ENCODE assay signal across 8 cellular contexts in genomic region chr17:57927048-57927723, GRCh38. TPM values are rescaled to one million over a fixed set of nuclear protein-coding genes. Genes with fewer than 3 reads are reported as not detected.
DNase-seq lines count a peak whose midpoint lies in the region; TF ChIP-seq lines count a peak whose summit lies in the region.

No MANE protein-coding gene starts in this region.

- H3K36me3 Mint-ChIP-seq in endodermal cell (ENCODE audit: low read depth) (peaks cover 2% of the 10 kb centered on the region), nephron progenitor cell (ENCODE audit: low read depth) (peaks cover 4% of the 10 kb centered on the region)
- H3K36me3 Mint-ChIP-seq in activated CD4-positive, alpha-beta memory T cell treated with anti-CD3 and anti-CD28 coated beads for 36 hours = no peaks in the 10 kb centered on the region

- H3K4me3 Mint-ChIP-seq in endodermal cell (peak overlapping the region; percentile 34), nephron progenitor cell (peak overlapping the region; percentile 55)
- no peak overlapping the region for H3K4me3 Mint-ChIP-seq in activated CD4-positive, alpha-beta memory T cell treated with anti-CD3 and anti-CD28 coated beads for 36 hours

- H3K27ac Mint-ChIP-seq in endodermal cell (peak overlapping the region; percentile 87), nephron progenitor cell (peak overlapping the region; percentile 83)
- H3K27ac Mint-ChIP-seq in activated CD4-positive, alpha-beta memory T cell treated with anti-CD3 and anti-CD28 coated beads for 36 hours = no peak overlapping the region

- H3K9me3 Mint-ChIP-seq in endodermal cell (no peaks in the 10 kb centered on the region), nephron progenitor cell (no peaks in the 10 kb centered on the region)
- H3K9me3 Mint-ChIP-seq in activated CD4-positive, alpha-beta memory T cell treated with anti-CD3 and anti-CD28 coated beads for 36 hours = no peaks in the 10 kb centered on the region

- POLR2A ChIA-PET in activated CD4-positive, alpha-beta memory T cell treated with anti-CD3 and anti-CD28 coated beads for 36 hours (lab: Charles Lee) = no interaction called here

- intact Hi-C loops in activated CD4-positive, alpha-beta memory T cell treated with anti-CD3 and anti-CD28 coated beads for 36 hours (cut with micrococcal nuclease) = no loop called here

- H3K4me1 Mint-ChIP-seq in endodermal cell (peaks cover 57% of the 10 kb centered on the region), nephron progenitor cell (peaks cover 88% of the 10 kb centered on the region)
- H3K4me1 Mint-ChIP-seq in activated CD4-positive, alpha-beta memory T cell treated with anti-CD3 and anti-CD28 coated beads for 36 hours (ENCODE audit: low read depth) = peaks cover 2% of the 10 kb centered on the region

- H3K9me3 ChIP-seq in endodermal cell (ENCODE audit: control insufficient read depth, low read length) = no peaks in the 10 kb centered on the region

- H3K27me3 ChIP-seq in endodermal cell (ENCODE audit: control insufficient read depth, insufficient read depth, low read length, poor library complexity, severe bottlenecking) = no peaks in the 10 kb centered on the region

- CTCF ChIA-PET in activated CD4-positive, alpha-beta memory T cell treated with anti-CD3 and anti-CD28 coated beads for 36 hours (lab: Charles Lee) = interaction anchor here (1.2 kb wide), 1 partner anchor 9 kb away, joined by 3 read pairs; no protein-coding TSS in a partner anchor

- H3K36me3 ChIP-seq in endodermal cell (ENCODE audit: control insufficient read depth, insufficient read depth, low read length) = no peaks in the 10 kb centered on the region

- DNase-seq in COR-L47 (lab: John Stamatoyannopoulos, UW) (peak; percentile 83), NCI-H345 (lab: John Stamatoyannopoulos, UW) (peak; percentile 51), endodermal cell (peak; percentile 89), nephron progenitor cell (peak; percentile 33), GM19238 (ENCODE audit: insufficient read length, low spot score) (no peak)
- DNase-seq in activated CD4-positive, alpha-beta T cell treated with anti-CD3 and anti-CD28 coated beads, Interleukin-2, amount 50 U/mL, for 1 hour = no peak
- DNase-seq in stimulated activated naive CD4-positive, alpha-beta T cell treated with Interleukin-2 at 50 U/mL for 16 hours (lab: John Stamatoyannopoulos, UW) = no peak
- DNase-seq in activated CD4-positive, alpha-beta memory T cell treated with anti-CD3 and anti-CD28 coated beads for 36 hours = no peak

- H3K4me3 ChIP-seq in endodermal cell (ENCODE audit: low read length) = peak overlapping the region; percentile 48

- H3K27ac ChIP-seq in endodermal cell (ENCODE audit: low read depth, low read length) = peak overlapping the region; percentile 84

- WGBS in endodermal cell (ENCODE audit: insufficient coverage in 1 of 2, insufficient read length in 1 of 2), 2 experiments = 0 to 2% methylated on average over 3 to 5 of the region's 5 CpGs

- H3K4me1 ChIP-seq in endodermal cell (ENCODE audit: control insufficient read depth, insufficient read depth, low read length) = peaks cover 15% of the 10 kb centered on the region

- TF ChIP-seq CTCF in endodermal cell (conservative IDR thresholded peaks at IDR 0.05) = no peak
- no peak for TF ChIP-seq CTCF in nephron progenitor cell (IDR thresholded peaks at IDR 0.05)

- peaks cover 17% of the 10 kb centered on the region for H3K27me3 Mint-ChIP-seq in endodermal cell (ENCODE audit: insufficient read depth)
- H3K27me3 Mint-ChIP-seq in nephron progenitor cell (ENCODE audit: low read depth, poor library complexity) = no peaks in the 10 kb centered on the region
- peaks cover 6% of the 10 kb centered on the region for H3K27me3 Mint-ChIP-seq in activated CD4-positive, alpha-beta memory T cell treated with anti-CD3 and anti-CD28 coated beads for 36 hours

- H3K9ac ChIP-seq in endodermal cell (ENCODE audit: extremely low read depth, low read length, poor library complexity, severe bottlenecking) = peak overlapping the region; percentile 35

RNA-seq across cellular contexts. Expression of gene CUEDC1, which starts 28.0 kb away (rescaled TPM):
- 10 to 100 TPM; 11.0 to 18.7 TPM for total RNA-seq in endodermal cell
- 43.5 TPM for polyA plus RNA-seq in endodermal cell (2013, experiment 1 of 2)
- polyA plus RNA-seq in endodermal cell (2013, experiment 2 of 2) = 39.6 TPM
- under 1 TPM; 0.29 to 0.36 TPM for total RNA-seq in activated CD4-positive, alpha-beta memory T cell treated with anti-CD3 and anti-CD28 coated beads for 36 hours

Comparison
In these comparisons a context has a peak if more than half of its experiments do, and no peak if none do; other contexts are left out.
1. DNase-seq: peak in COR-L47 (single experiment), NCI-H345 (single experiment), endodermal cell (single experiment) and nephron progenitor cell (single experiment); none in activated CD4-positive, alpha-beta T cell treated with anti-CD3 and anti-CD28 coated beads, Interleukin-2, amount 50 U/mL, for 1 hour (single experiment), stimulated activated naive CD4-positive, alpha-beta T cell treated with Interleukin-2 at 50 U/mL for 16 hours (single experiment), GM19238 (single experiment) and activated CD4-positive, alpha-beta memory T cell treated with anti-CD3 and anti-CD28 coated beads for 36 hours (single experiment).
2. RNA of gene CUEDC1, which starts 28.0 kb away (total RNA-seq): 11.0 to 18.7 TPM in endodermal cell; 0.29 to 0.36 TPM in activated CD4-positive, alpha-beta memory T cell treated with anti-CD3 and anti-CD28 coated beads for 36 hours; every median in the first group is over 4 times any median in the second.